ENCODE assay signal across 8 cellular contexts in genomic region chr10:4826788-4827324, GRCh38. TPM values are rescaled to one million over a fixed set of nuclear protein-coding genes. Genes with fewer than 3 reads are reported as not detected.
DNase-seq lines count a peak whose midpoint lies in the region; ATAC-seq and TF ChIP-seq lines count a peak whose summit lies in the region.

No MANE protein-coding gene starts in this region.

- H3K4me3 Mint-ChIP-seq in WTC11: peak overlapping the region; percentile 65

- 0 out of 2 replicates have a peak, but pooled peaks cover 2% of the 10 kb centered on the region for H3K36me3 Mint-ChIP-seq in WTC11

- intact Hi-C loops in sciatic nerve (cut with DNase I): no loop called here

- H3K4me3 ChIP-seq in fibroblast of villous mesenchyme (ENCODE audit: low read depth, low read length): peak overlapping the region; percentile 60

- POLR2A ChIA-PET in WTC11 (lab: Charles Lee): interaction anchor here (1.6 kb wide), 1 partner anchor 10 kb away, joined by 3 read pairs; no protein-coding TSS in a partner anchor

- H3K27ac Mint-ChIP-seq in WTC11: no peak overlapping the region

- H3K27me3 Mint-ChIP-seq in WTC11 (ENCODE audit: low read depth): peaks cover 49% of the 10 kb centered on the region

- TF ChIP-seq CTCF in WTC11 (IDR thresholded peaks at IDR 0.05): no peak
- no peak for TF ChIP-seq CTCF in fibroblast of villous mesenchyme (IDR thresholded peaks at IDR 0.05; ENCODE audit: insufficient read depth, low read depth, low read length)

- peaks cover 9% of the 10 kb centered on the region for H3K4me1 Mint-ChIP-seq in WTC11

- ATAC-seq in GM21447 (IDR thresholded peaks at IDR 0.05; ENCODE audit: unreplicated experiment) (peak; percentile 6), WTC11 (no peak), sciatic nerve (peak; percentile 2), GM18873 (IDR thresholded peaks at IDR 0.05; ENCODE audit: low FRiP score, unreplicated experiment) (no peak)

- DNase-seq in WTC11 (ENCODE audit: low spot score) (no peak), fibroblast of villous mesenchyme (ENCODE audit: low read depth) (no peak), sciatic nerve (ENCODE audit: low spot score) (no peak), nucleus accumbens (lab: John Stamatoyannopoulos, UW) (no peak), NOMO-1 treated with DMSO at 0.1 percent for 48 hours (lab: John Stamatoyannopoulos, UW; ENCODE audit: unreplicated experiment) (no peak)
- no peak for DNase-seq in stimulated activated CD8-positive, alpha-beta memory T cell treated with anti-CD3 and anti-CD28 coated beads, Interleukin-4, amount 100 ng/mL, for 48 hours

- H3K9me3 Mint-ChIP-seq in WTC11: peaks cover 4% of the 10 kb centered on the region

- CTCF ChIA-PET in WTC11 (lab: Charles Lee): interaction anchor here (0.6 to 3.6 kb wide), 4 partner anchors 8 to 590 kb away, joined by 3 to 26 read pairs (median 8); no protein-coding TSS in a partner anchor

TF ChIP-seq in WTC11, 78 proteins besides CTCF, POLR2A, EP300 and RAD21:
- TF ChIP-seq GTF2I (CRISPR knock-in tag; conservative IDR thresholded peaks at IDR 0.05): 0 out of 2 replicates have a peak, but pooled peaks have one; percentile 13
- no peak for TF ChIP-seq ZNF423 (CRISPR knock-in tag; IDR thresholded peaks at IDR 0.05)
TF ChIP-seq in WTC11: peak in this region for 1.

RNA-seq across cellular contexts. Expression of gene AKR1E2, which starts 0.8 kb away (rescaled TPM):
- total RNA-seq in WTC11 (2021) (1.7 to 5.6 TPM (median 5.4 TPM) in 3 replicates), fibroblast of villous mesenchyme (7.7 and 9.1 TPM in 2 replicates), sciatic nerve (25.1 TPM)

Comparison
In these comparisons a context has a peak if more than half of its experiments do, and no peak if none do; other contexts are left out.
1. ATAC-seq: peak in GM21447 (single experiment) and sciatic nerve (single experiment); none in WTC11 (single experiment) and GM18873 (single experiment).